1 cellular context compared by ENCODE assay signal in the genomic region with DNA sequence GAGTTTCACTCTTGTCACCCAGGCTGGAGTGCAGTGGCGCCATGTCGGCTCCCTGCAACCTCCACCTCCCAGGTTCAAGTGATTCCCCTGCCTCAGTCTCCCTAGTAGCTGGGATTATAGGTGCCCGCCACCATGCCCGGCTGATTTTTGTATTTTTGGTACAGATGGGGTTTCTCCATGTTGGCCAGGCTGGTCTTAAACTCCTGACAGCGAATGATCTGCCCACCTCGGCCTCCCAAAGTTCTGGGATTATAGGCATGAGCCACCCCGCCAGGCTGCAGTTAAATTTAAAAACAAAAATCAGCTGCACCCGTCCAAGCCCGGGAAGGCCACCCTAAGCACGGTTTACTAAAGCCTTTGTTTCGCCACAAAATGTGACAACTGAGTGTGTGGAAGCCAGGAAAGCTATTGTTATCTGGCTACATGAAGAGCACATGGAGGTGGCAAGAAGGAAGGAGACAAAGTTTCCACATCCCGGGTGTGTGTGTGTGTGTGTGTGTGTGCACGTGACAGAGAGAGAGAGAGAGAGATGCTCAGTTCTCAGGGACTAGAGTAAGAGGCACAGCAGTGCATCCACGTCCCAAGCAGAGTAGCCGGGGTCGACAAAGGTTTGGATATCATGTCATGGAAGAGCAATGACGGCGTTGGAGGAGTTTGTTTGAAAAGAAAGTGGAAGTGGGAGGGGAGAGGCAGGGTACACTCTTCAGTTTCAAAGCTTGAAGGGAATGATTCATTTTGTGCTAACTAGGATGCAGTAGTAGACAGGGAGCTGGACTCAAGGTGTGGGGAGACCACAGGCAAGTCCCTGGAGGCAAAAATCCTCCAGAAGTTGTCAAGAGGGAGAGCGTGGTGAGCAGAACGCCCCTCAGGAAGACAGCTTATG.
A peak's percentile ranks its signal among the peaks of the same experiment; 100 is the strongest.
TF ChIP-seq lines count a peak whose summit lies in the region.

No MANE protein-coding gene starts in this region.

TF ChIP-seq in K562, 482 proteins besides CTCF, POLR2A, EP300 and RAD21:
- no peak for TF ChIP-seq HMGN3 (IDR thresholded peaks at IDR 0.05; ENCODE audit: borderline replicate concordance, extremely low read depth, insufficient read length, low read depth, low read length)
- 0 out of 2 replicates have a peak, but pooled peaks have one; percentile 33 for TF ChIP-seq BHLHE40 (IDR thresholded peaks at IDR 0.05; ENCODE audit: low read length)
